Comparison of ENCODE assay signal across 4 cellular contexts in the genomic region with DNA sequence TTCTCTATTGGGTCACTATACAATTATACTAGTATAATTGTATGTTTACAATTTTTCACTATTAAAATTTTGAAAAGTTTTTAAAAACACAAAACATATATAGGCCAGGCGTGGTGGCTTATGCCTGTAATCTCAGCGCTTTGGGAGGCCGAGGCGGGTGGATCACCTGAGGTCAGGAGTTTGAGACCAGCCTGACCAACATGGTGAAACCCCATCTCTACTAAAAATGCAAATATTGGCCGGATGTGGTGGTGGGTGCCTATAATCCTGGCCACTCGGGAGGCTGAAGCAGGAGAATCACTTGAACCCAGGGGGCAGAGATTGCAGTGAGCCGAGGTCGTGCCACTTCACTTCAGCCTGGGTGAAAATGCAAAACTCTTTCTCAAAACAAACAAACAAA. TPM values are rescaled to one million over a fixed set of nuclear protein-coding genes. Genes with fewer than 3 reads are reported as not detected.
"Had no signal": no experiment of that assay in that cellular context is flagged by ENCODE, and none has a peak within 500 bp of the region (broad histone marks: within the 10 kb centered on the region; RNA-seq: fewer than 3 reads in every experiment).

No MANE protein-coding gene starts in this region.

RNA-seq across cellular contexts. Expression of a gene that starts 36.0 kb away (rescaled TPM):
- total RNA-seq: HepG2, IMR-90, K562 had no signal
- polyA plus RNA-seq: HepG2, IgD-negative memory B cell, IMR-90, K562 had no signal
